Comparison of ENCODE assay signal across 8 cellular contexts in genomic region chr2:152166633-152167032, GRCh38. TPM values are rescaled to one million over a fixed set of nuclear protein-coding genes. Genes with fewer than 3 reads are reported as not detected.
DNase-seq lines count a peak whose midpoint lies in the region; ATAC-seq and TF ChIP-seq lines count a peak whose summit lies in the region.

No MANE protein-coding gene starts in this region.

- H3K27me3 ChIP-seq in right cardiac atrium (ENCODE audit: control insufficient read depth, insufficient read depth) = no peaks in the 10 kb centered on the region

- H3K4me3 ChIP-seq in GM12864 (ENCODE audit: low read depth, low read length) (no peak overlapping the region; the same call in 1 of the 2 replicates), right cardiac atrium (ENCODE audit: low read length) (no peak overlapping the region)

- 27% methylated on average over 3 of the region's 3 CpGs for WGBS in right cardiac atrium

- no peaks in the 10 kb centered on the region for H3K9me3 ChIP-seq in right cardiac atrium (ENCODE audit: control insufficient read depth, low read length)

- TF ChIP-seq CTCF in GM12864 (IDR thresholded peaks at IDR 0.05; ENCODE audit: low read depth, low read length, missing control alignments) = no peak

- peak; percentile 47 for DNase-seq in GM12864 (ENCODE audit: low read depth)
- no peak for DNase-seq in right cardiac atrium
- no peak for DNase-seq in NCI-H82 treated with DMSO at 0.1 percent for 48 hours (lab: John Stamatoyannopoulos, UW; ENCODE audit: unreplicated experiment)
- no peak for DNase-seq in SIG-M5 (lab: John Stamatoyannopoulos, UW)
- no peak for DNase-seq in pons (ENCODE audit: low spot score)
- no peak for DNase-seq in KG1 (lab: John Stamatoyannopoulos, UW)

- no peak overlapping the region for H3K27ac ChIP-seq in right cardiac atrium (ENCODE audit: low read length)

- ATAC-seq in GM21390 (IDR thresholded peaks at IDR 0.05; ENCODE audit: unreplicated experiment) (peak; percentile 80), HG03460 (IDR thresholded peaks at IDR 0.05; ENCODE audit: unreplicated experiment) (peak; percentile 66), right cardiac atrium (peak; percentile 38 to 51)

- H3K4me1 ChIP-seq in right cardiac atrium (ENCODE audit: control insufficient read depth, insufficient read depth, low read length) = peaks cover 6% of the 10 kb centered on the region

- intact Hi-C loops in right cardiac atrium (cut with DNase I) = no loop called here

RNA-seq across cellular contexts. Expression of gene STAM2, which starts 8.9 kb away (rescaled TPM):
- total RNA-seq in right cardiac atrium = 10 to 100 TPM; 25.0 to 32.2 (median 28.9) TPM
- 8.2 TPM for polyA plus RNA-seq in right cardiac atrium
